8 cellular contexts compared by ENCODE assay signal in genomic region chr16:77723108-77723514, GRCh38. TPM values are rescaled to one million over a fixed set of nuclear protein-coding genes. Genes with fewer than 3 reads are reported as not detected.
DNase-seq lines count a peak whose midpoint lies in the region; ATAC-seq and TF ChIP-seq lines count a peak whose summit lies in the region.

No MANE protein-coding gene starts in this region.

- no peak for TF ChIP-seq POLR2A in esophagus muscularis mucosa (IDR thresholded peaks at IDR 0.05; ENCODE audit: low read depth)

- no peaks in the 10 kb centered on the region for H3K9me3 ChIP-seq in SU-DHL-6 (ENCODE audit: insufficient read depth, low read length)
- no peaks in the 10 kb centered on the region for H3K9me3 ChIP-seq in esophagus muscularis mucosa

- no peaks in the 10 kb centered on the region for H4K20me1 ChIP-seq in SU-DHL-6 (ENCODE audit: low read depth, low read length)

- peak overlapping the region; percentile 79 for H3K4me2 ChIP-seq in SU-DHL-6 (ENCODE audit: low read depth, low read length, poor library complexity, severe bottlenecking)

- H3K4me3 ChIP-seq in SU-DHL-6 (ENCODE audit: insufficient read depth, low read length, poor library complexity, severe bottlenecking) = peak overlapping the region; percentile 75
- peak overlapping the region; percentile 69 to 87 (median 79) for H3K4me3 ChIP-seq in esophagus muscularis mucosa

- H3K9ac ChIP-seq in SU-DHL-6 (ENCODE audit: low read length) = peak overlapping the region; percentile 68

- H3F3A ChIP-seq in SU-DHL-6 (ENCODE audit: insufficient read depth) = 0 out of 2 replicates have a peak, but pooled peaks cover 4% of the 10 kb centered on the region

- peak overlapping the region; percentile 84 for H2AFZ ChIP-seq in SU-DHL-6 (ENCODE audit: low read depth, low read length, severe bottlenecking)

- H3K4me3 Mint-ChIP-seq in naive B cell = peak overlapping the region; percentile 86 to 95 (median 93)

- no peaks in the 10 kb centered on the region for H3K9me3 Mint-ChIP-seq in naive B cell

- H3K36me3 ChIP-seq in SU-DHL-6 (ENCODE audit: low read length) (no peaks in the 10 kb centered on the region), esophagus muscularis mucosa (peaks cover 0 to 20% (median 7%) of the 10 kb centered on the region in 4 donors)

- no peak for TF ChIP-seq CTCF in SU-DHL-6 (IDR thresholded peaks at IDR 0.05; ENCODE audit: insufficient read depth, low read length, poor library complexity, severe bottlenecking)
- no peak for TF ChIP-seq CTCF in esophagus muscularis mucosa (IDR thresholded peaks at IDR 0.05)

- peak; percentile 5 for ATAC-seq in GM18868 (IDR thresholded peaks at IDR 0.05; ENCODE audit: unreplicated experiment)
- peak; percentile 24 for ATAC-seq in HG03378 (IDR thresholded peaks at IDR 0.05; ENCODE audit: unreplicated experiment)
- ATAC-seq in naive B cell (ENCODE audit: low read depth in 2 of 2) = peak in 1 of 2 donors; percentile 8

- H3K27ac Mint-ChIP-seq in naive B cell = peak overlapping the region in 4 of 6 donors; percentile 21 to 92 (median 78)

- H3K27me3 Mint-ChIP-seq in naive B cell = no peaks in the 10 kb centered on the region

- H3K4me1 Mint-ChIP-seq in naive B cell = peaks cover 10 to 18% (median 15%) of the 10 kb centered on the region in 3 donors

- intact Hi-C loops in esophagus muscularis mucosa (cut with DNase I) = no loop called here

- H3K36me3 Mint-ChIP-seq in naive B cell = peaks cover 0 to 9% of the 10 kb centered on the region in 2 donors

- WGBS in esophagus muscularis mucosa = 1% methylated on average over 5 of the region's 5 CpGs

- no peak for TF ChIP-seq EP300 in esophagus muscularis mucosa (IDR thresholded peaks at IDR 0.05)

- peaks cover 8 to 16% (median 12%) of the 10 kb centered on the region in 4 donors for H3K4me1 ChIP-seq in esophagus muscularis mucosa

- peak; percentile 52 for DNase-seq in AG20443 (ENCODE audit: low spot score)
- DNase-seq in esophagus muscularis mucosa (ENCODE audit: extremely low spot score) = no peak
- peak; percentile 1 for DNase-seq in naive B cell
- no peak for DNase-seq in NCI-H128 (lab: John Stamatoyannopoulos, UW; ENCODE audit: unreplicated experiment)
- no peak for DNase-seq in T-helper 9 cell

- H3K27me3 ChIP-seq in SU-DHL-6 (ENCODE audit: low read length) (no peaks in the 10 kb centered on the region), esophagus muscularis mucosa (no peaks in the 10 kb centered on the region)

- peak overlapping the region; percentile 64 for H3K27ac ChIP-seq in SU-DHL-6 (ENCODE audit: low read depth, low read length)
- H3K27ac ChIP-seq in esophagus muscularis mucosa (replicated peaks in 1 of 4) = peak overlapping the region; percentile 82 to 90 (median 88)

- H3K79me2 ChIP-seq in SU-DHL-6 (ENCODE audit: insufficient read depth, low read length) = no peaks in the 10 kb centered on the region

- no peaks in the 10 kb centered on the region for H3K9me2 ChIP-seq in SU-DHL-6 (replicated peaks; ENCODE audit: insufficient read depth, low read length)

RNA-seq across cellular contexts. Expression of gene NUDT7, which starts 0.8 kb away (rescaled TPM):
- total RNA-seq in esophagus muscularis mucosa = 10 to 100 TPM in 2 of 4 donors, 1 to 10 TPM in 2; 6.8 to 16.2 (median 11.0) TPM
- polyA plus RNA-seq in naive B cell (ENCODE audit: low read depth in 6 of 6) = 10 to 100 TPM in 4 of 6 donors, 1 to 10 TPM in 2; 7.4 to 22.7 (median 13.8) TPM

Comparison
In these comparisons a context has a peak if more than half of its experiments do, and no peak if none do; other contexts are left out.
1. DNase-seq: peak in AG20443 (single experiment) and naive B cell (single experiment); none in esophagus muscularis mucosa (single experiment), NCI-H128 (single experiment) and T-helper 9 cell (single experiment).